ENCODE assay signal across 8 cellular contexts in genomic region chr5:34915139-34915855, GRCh38. TPM values are rescaled to one million over a fixed set of nuclear protein-coding genes. Genes with fewer than 3 reads are reported as not detected.
DNase-seq lines count a peak whose midpoint lies in the region; ATAC-seq and TF ChIP-seq lines count a peak whose summit lies in the region.

TSS of gene BRIX1 (plus strand) at chr5:34915711. CDS start at chr5:34915739, 28 bp downstream.
TSS of gene RAD1 (minus strand) at chr5:34915504. CDS start at chr5:34914892, 612 bp downstream.

- peak in 3 of 4 donors; percentile 41 to 83 (median 51) for TF ChIP-seq POLR2A in upper lobe of left lung (IDR thresholded peaks at IDR 0.05)

- DNase-seq in NCI-H1694 (lab: John Stamatoyannopoulos, UW) (peak; percentile 96), amniotic epithelial cell (ENCODE audit: low read depth) (peak; percentile 97), heart right ventricle (peak; percentile 95 to 96), posterior vena cava (ENCODE audit: low spot score) (peak; percentile 100), upper lobe of left lung (peak; percentile 98)

- no peak for TF ChIP-seq EP300 in upper lobe of left lung (IDR thresholded peaks at IDR 0.05)

- H3K4me3 ChIP-seq in heart right ventricle (peak within 1 kb of the TSS; percentile 76 to 97 (median 86)), upper lobe of left lung (peak within 1 kb of the TSS; percentile 79 to 91 (median 86))

- peak within 1 kb of the TSS; percentile 41 to 93 (median 84) for H3K27ac ChIP-seq in heart right ventricle
- H3K27ac ChIP-seq in upper lobe of left lung = peak within 1 kb of the TSS; percentile 86 to 92 (median 88)

- TF ChIP-seq CTCF in heart right ventricle (IDR thresholded peaks at IDR 0.05) (peak in 6 of 9 donors; percentile 9 to 47 (median 22)), upper lobe of left lung (IDR thresholded peaks at IDR 0.05) (peak in 3 of 6 experiments; percentile 16 to 59 (median 31))

- H3K27me3 ChIP-seq in heart right ventricle = no peaks in the 10 kb centered on the region
- H3K27me3 ChIP-seq in upper lobe of left lung = no peaks in the 10 kb centered on the region

- peaks cover 3 to 35% (median 27%) of the 10 kb centered on the region in 9 donors for H3K4me1 ChIP-seq in heart right ventricle
- H3K4me1 ChIP-seq in upper lobe of left lung = peaks cover 19 to 36% (median 24%) of the 10 kb centered on the region in 4 donors

- H3K9me3 ChIP-seq in heart right ventricle = no peaks in the 10 kb centered on the region
- H3K9me3 ChIP-seq in upper lobe of left lung = no peaks in the 10 kb centered on the region

- peaks cover 0 to 55% (median 19%) of the 10 kb centered on the region in 9 donors for H3K36me3 ChIP-seq in heart right ventricle
- peaks cover 7 to 33% (median 15%) of the 10 kb centered on the region in 4 donors for H3K36me3 ChIP-seq in upper lobe of left lung

- intact Hi-C loops in T-helper 1 cell treated with Interleukin-12 subunit alpha and Interleukin-12 subunit beta and Interleukin-4 antibody, amounts not matched to agents 30 ng/mL and 1 ng/mL, for 36 hours (cut with micrococcal nuclease) = loop anchor here (1.0 to 5.0 kb wide), 14 partner anchors 9 to 1961 kb away; partner anchors contain the start of genes AMACR, DNAJC21, NIPBL and SKP2
- intact Hi-C loops in heart right ventricle (cut with DNase I) (loop anchor here in 2 of 10 donors (1.0 to 10.0 kb wide), 2 partner anchors 14 to 250 kb away; partner anchors contain the start of gene DNAJC21 (in 1 of the 2)), posterior vena cava (cut with DNase I) (no loop called here)

- peak; percentile 98 for ATAC-seq in GM18498 (IDR thresholded peaks at IDR 0.05; ENCODE audit: unreplicated experiment)
- ATAC-seq in HG02885 (IDR thresholded peaks at IDR 0.05; ENCODE audit: poor library complexity, unreplicated experiment) = peak; percentile 98
- peak; percentile 100 for ATAC-seq in heart right ventricle
- ATAC-seq in upper lobe of left lung (ENCODE audit: low FRiP score in 2 of 2) = peak; percentile 100

- WGBS in heart right ventricle, 2 donors = 0% methylated on average over 67 of the region's 67 CpGs
- WGBS in upper lobe of left lung, 2 donors = 0 to 2% methylated on average over 51 to 67 of the region's 67 CpGs

RNA-seq across cellular contexts. Expression of gene BRIX1, which starts in this region (rescaled TPM):
- total RNA-seq in T-helper 1 cell treated with Interleukin-12 subunit alpha and Interleukin-12 subunit beta and Interleukin-4 antibody, amounts not matched to agents 30 ng/mL and 1 ng/mL, for 36 hours = 44.9 and 50.4 TPM in 2 replicates
- 10 to 100 TPM in 9 of 10 donors, 1 to 10 TPM in 1; 9.5 to 17.2 (median 14.9) TPM for total RNA-seq in heart right ventricle
- 10 to 100 TPM; 12.0 to 15.3 TPM for polyA plus RNA-seq in heart right ventricle
- total RNA-seq in posterior vena cava = 10 to 100 TPM; 20.4 to 24.8 TPM
- 10 to 100 TPM in 5 of 6 donors, 1 to 10 TPM in 1; 7.9 to 30.4 (median 19.0) TPM for total RNA-seq in upper lobe of left lung

RNA-seq across cellular contexts. Expression of gene RAD1, which starts in this region (rescaled TPM):
- total RNA-seq in T-helper 1 cell treated with Interleukin-12 subunit alpha and Interleukin-12 subunit beta and Interleukin-4 antibody, amounts not matched to agents 30 ng/mL and 1 ng/mL, for 36 hours = 27.9 and 32.9 TPM in 2 replicates
- 10 to 100 TPM; 18.9 to 27.5 (median 23.9) TPM for total RNA-seq in heart right ventricle
- 10 to 100 TPM; 13.3 to 13.5 TPM for polyA plus RNA-seq in heart right ventricle
- 10 to 100 TPM; 15.8 to 18.2 TPM for total RNA-seq in posterior vena cava
- 10 to 100 TPM; 12.2 to 39.1 (median 28.8) TPM for total RNA-seq in upper lobe of left lung

Comparison
In these comparisons a context has a peak if more than half of its experiments do, and no peak if none do; other contexts are left out.
1. Peak in every context shown above with its lines: DNase-seq, ATAC-seq, H3K4me3 ChIP-seq and H3K27ac ChIP-seq.